10 cellular contexts compared by ENCODE assay signal in the genomic region with DNA sequence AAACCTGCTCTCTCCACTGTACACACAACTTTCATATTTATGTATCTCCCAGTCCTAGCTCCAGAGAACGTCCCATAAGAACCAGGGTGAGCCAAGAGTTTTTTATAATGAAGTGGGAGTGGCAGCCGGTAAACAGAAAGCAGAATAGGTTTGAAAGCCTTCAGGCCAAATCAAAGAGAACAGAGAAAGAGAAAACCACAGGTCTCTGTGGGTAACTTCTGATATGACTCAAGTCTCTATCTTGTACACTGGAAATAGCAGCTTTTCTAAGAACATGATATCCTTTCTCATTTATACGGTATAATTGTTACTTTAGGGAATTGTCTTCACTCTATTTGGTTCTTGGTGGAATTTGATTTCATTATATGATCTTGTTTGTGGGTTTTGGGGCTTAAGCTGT.
DNase-seq lines count a peak whose midpoint lies in the region; ATAC-seq and TF ChIP-seq lines count a peak whose summit lies in the region.
"Had no signal": no experiment of that assay in that cellular context is flagged by ENCODE, and none has a peak within 500 bp of the region (broad histone marks: within the 10 kb centered on the region; RNA-seq: fewer than 3 reads in every experiment).

No MANE protein-coding gene starts in this region.

- no peaks in the 10 kb centered on the region for H3K27me3 ChIP-seq in psoas muscle (ENCODE audit: insufficient read depth in 3 of 3, low read length in 2 of 3)
- H3K27me3 ChIP-seq in hepatocyte = no peaks in the 10 kb centered on the region

- ATAC-seq in GM18505 (IDR thresholded peaks at IDR 0.05; ENCODE audit: unreplicated experiment) = peak; percentile 100
- ATAC-seq in GM21367 (IDR thresholded peaks at IDR 0.05; ENCODE audit: unreplicated experiment) = peak; percentile 94
- ATAC-seq in HG03066 (IDR thresholded peaks at IDR 0.05; ENCODE audit: low read depth, unreplicated experiment) = peak; percentile 93
- no peak for ATAC-seq in psoas muscle

- 50 to 65% (median 52%) methylated on average over 3 of the region's 3 CpGs for WGBS in psoas muscle, 3 donors
- 69% methylated on average over 3 of the region's 3 CpGs for WGBS in hepatocyte (ENCODE audit: low lambda C conversion rate, missing lambda C conversion rate)

- no peak overlapping the region for H3K4me2 ChIP-seq in hepatocyte

- H3K4me1 ChIP-seq in psoas muscle (no peaks in the 10 kb centered on the region), hepatocyte (ENCODE audit: insufficient read depth) (no peaks in the 10 kb centered on the region)

- no peak overlapping the region for H2AFZ ChIP-seq in hepatocyte

- intact Hi-C loops in psoas muscle (cut with DNase I) = no loop called here

- DNase-seq in SW480 (ENCODE audit: low spot score) = peak; percentile 31
- no peak for DNase-seq in NCI-H2196 treated with DMSO at 0.1 percent for 48 hours (lab: John Stamatoyannopoulos, UW; ENCODE audit: unreplicated experiment)
- no peak for DNase-seq in psoas muscle
- DNase-seq in hepatocyte (ENCODE audit: low spot score) = no peak
- no peak for DNase-seq in middle frontal gyrus (ENCODE audit: extremely low spot score, low spot score)
- DNase-seq: activated T-cell treated with anti-CD3 and anti-CD28 coated beads, Interleukin-2, amount 50 U/mL, for 72 hours; NCI-H1417 treated with DMSO at 0.1 percent for 48 hours had no signal

- H3K36me3 ChIP-seq in psoas muscle (ENCODE audit: insufficient read depth in 1 of 2, low read depth in 1 of 2) (no peaks in the 10 kb centered on the region), hepatocyte (replicated peaks; ENCODE audit: insufficient read depth, low read depth) (no peaks in the 10 kb centered on the region)

- H3K4me3 ChIP-seq in psoas muscle (no peak overlapping the region), hepatocyte (no peak overlapping the region)

- no peaks in the 10 kb centered on the region for H3K9me2 ChIP-seq in hepatocyte (replicated peaks; ENCODE audit: insufficient read depth)

- H3K9me3 ChIP-seq in psoas muscle = no peaks in the 10 kb centered on the region
- no peaks in the 10 kb centered on the region for H3K9me3 ChIP-seq in hepatocyte (ENCODE audit: low read depth)

- no peaks in the 10 kb centered on the region for H3K79me2 ChIP-seq in hepatocyte

- no peak for TF ChIP-seq POLR2A in GM18505 (IDR thresholded peaks at IDR 0.05; ENCODE audit: borderline replicate concordance, extremely low read depth, insufficient read depth, insufficient read length)

- no peak for TF ChIP-seq CTCF in psoas muscle (IDR thresholded peaks at IDR 0.05)
- no peak for TF ChIP-seq CTCF in hepatocyte (IDR thresholded peaks at IDR 0.05; ENCODE audit: poor library complexity)

- no peaks in the 10 kb centered on the region for H4K20me1 ChIP-seq in hepatocyte (ENCODE audit: insufficient read depth, poor library complexity, severe bottlenecking)

- H3K27ac ChIP-seq in psoas muscle (no peak overlapping the region), hepatocyte (no peak overlapping the region)

Comparison
In these comparisons a context has a peak if more than half of its experiments do, and no peak if none do; other contexts are left out.
1. ATAC-seq: peak in GM18505 (single experiment), GM21367 (single experiment) and HG03066 (single experiment); none in psoas muscle (0 of 4).